Comparison of ENCODE assay signal across 14 cellular contexts in genomic region chr10:11148638-11149037, GRCh38.
DNase-seq lines count a peak whose midpoint lies in the region; ATAC-seq, FAIRE-seq and TF ChIP-seq lines count a peak whose summit lies in the region.
"Had no signal": no experiment of that assay in that cellular context is flagged by ENCODE, and none has a peak within 500 bp of the region (broad histone marks: within the 10 kb centered on the region; RNA-seq: fewer than 3 reads in every experiment).

No MANE protein-coding gene starts in this region.

- peak overlapping the region; percentile 97 to 100 (median 98) for H3K27ac Mint-ChIP-seq in CD4-positive, CD25-positive, alpha-beta regulatory T cell
- peak overlapping the region in 2 of 3 experiments; percentile 64 to 69; a peak in 2 of 7 replicates for H3K27ac Mint-ChIP-seq in H9
- peak overlapping the region; percentile 97 to 99 (median 99) for H3K27ac Mint-ChIP-seq in naive thymus-derived CD4-positive, alpha-beta T cell

- H2BK20ac ChIP-seq in H9 (ENCODE audit: low read depth, low read length, poor library complexity, severe bottlenecking) = no peak overlapping the region

- H3T11ph ChIP-seq in H9 (ENCODE audit: low read length) = no peak overlapping the region

- H4K91ac ChIP-seq in H9 (ENCODE audit: insufficient read length, low read depth, low read length) = no peak overlapping the region

- H3K4ac ChIP-seq in H9 (ENCODE audit: low read depth, low read length) = no peak overlapping the region

- H4K5ac ChIP-seq in H9 (ENCODE audit: insufficient read length, low read depth, low read length) = no peak overlapping the region

- no peaks in the 10 kb centered on the region for H3K23me2 ChIP-seq in H9 (ENCODE audit: insufficient read length, low read depth, low read length, poor library complexity, severe bottlenecking)

- no peak overlapping the region for H2BK120ac ChIP-seq in H9 (ENCODE audit: low read depth, low read length, poor library complexity, severe bottlenecking)

- no peak for ATAC-seq in CD4-positive, CD25-positive, alpha-beta regulatory T cell (ENCODE audit: low read depth in 2 of 2)
- ATAC-seq in body of pancreas = peak; percentile 28
- ATAC-seq in naive thymus-derived CD4-positive, alpha-beta T cell = no peak

- peak overlapping the region; percentile 78 for H3K4me3 ChIP-seq in CD4-positive, CD25-positive, alpha-beta regulatory T cell (ENCODE audit: low read depth, low read length)
- no peak overlapping the region for H3K4me3 ChIP-seq in body of pancreas
- H3K4me3 ChIP-seq in naive thymus-derived CD4-positive, alpha-beta T cell (ENCODE audit: low read length) = peak overlapping the region; percentile 49

- H3K27ac ChIP-seq in CD4-positive, CD25-positive, alpha-beta regulatory T cell (ENCODE audit: insufficient read depth, low read length, poor library complexity, severe bottlenecking) = peak overlapping the region; percentile 94
- H3K27ac ChIP-seq in H9 (ENCODE audit: insufficient read length, low read depth, low read length) (no peak overlapping the region), body of pancreas (no peak overlapping the region)
- peak overlapping the region; percentile 94 for H3K27ac ChIP-seq in naive thymus-derived CD4-positive, alpha-beta T cell (ENCODE audit: low read depth, low read length)
- H3K27ac ChIP-seq: brain microvascular endothelial cell, C4-2B had no signal

- H3K4me3 Mint-ChIP-seq in CD4-positive, CD25-positive, alpha-beta regulatory T cell = peak overlapping the region; percentile 83 to 94 (median 88)
- no peak overlapping the region for H3K4me3 Mint-ChIP-seq in H9
- peak overlapping the region; percentile 72 to 89 (median 86) for H3K4me3 Mint-ChIP-seq in naive thymus-derived CD4-positive, alpha-beta T cell

- no peak overlapping the region for H2AK5ac ChIP-seq in H9 (ENCODE audit: insufficient read length, low read length)

- no peak overlapping the region for H3K4me2 ChIP-seq in H9 (ENCODE audit: insufficient read depth, insufficient read length, low read length)

- no peak overlapping the region for H3K14ac ChIP-seq in H9 (ENCODE audit: insufficient read depth, low read length)

- H3K18ac ChIP-seq in H9 (ENCODE audit: insufficient read length, low read depth, low read length) = no peak overlapping the region

- no peak overlapping the region for H3K9ac ChIP-seq in H9 (ENCODE audit: extremely low read depth, insufficient read length, low read length)

- no peak for TF ChIP-seq CTCF in H9 (conservative IDR thresholded peaks at IDR 0.05)
- TF ChIP-seq CTCF in body of pancreas (IDR thresholded peaks at IDR 0.05) = no peak

- H3K9me3 Mint-ChIP-seq in CD4-positive, CD25-positive, alpha-beta regulatory T cell = no peaks in the 10 kb centered on the region
- H3K9me3 Mint-ChIP-seq in H9 = no peaks in the 10 kb centered on the region
- H3K9me3 Mint-ChIP-seq in naive thymus-derived CD4-positive, alpha-beta T cell = no peaks in the 10 kb centered on the region

- H4K8ac ChIP-seq in H9 (replicated peaks; ENCODE audit: insufficient read length, low read depth, low read length) = no peak overlapping the region

- no peak for FAIRE-seq in frontal cortex (lab: Jason Lieb, UNC)

- no peak overlapping the region for H2BK5ac ChIP-seq in H9 (ENCODE audit: insufficient read length, low read length)

- 0 out of 2 replicates have a peak, but pooled peaks cover 2% of the 10 kb centered on the region for H3K79me2 ChIP-seq in H9 (ENCODE audit: insufficient read depth, low read length)

- H3K36me3 Mint-ChIP-seq in CD4-positive, CD25-positive, alpha-beta regulatory T cell = no peaks in the 10 kb centered on the region
- H3K36me3 Mint-ChIP-seq in H9 (ENCODE audit: insufficient read depth in 1 of 3, low read depth in 3 of 3) = no peaks in the 10 kb centered on the region
- peaks cover 0 to 10% (median 0%) of the 10 kb centered on the region in 5 donors for H3K36me3 Mint-ChIP-seq in naive thymus-derived CD4-positive, alpha-beta T cell

- no peak overlapping the region for H3K56ac ChIP-seq in H9 (ENCODE audit: insufficient read length, low read depth, low read length)

- no peaks in the 10 kb centered on the region for H4K20me1 ChIP-seq in H9 (ENCODE audit: control insufficient read depth, insufficient read depth, insufficient read length)

- no peak overlapping the region for H2BK15ac ChIP-seq in H9 (ENCODE audit: low read depth, low read length)

- H2BK12ac ChIP-seq in H9 (ENCODE audit: insufficient read length, low read depth, low read length) = no peak overlapping the region

- no peaks in the 10 kb centered on the region for H3K36me3 ChIP-seq in CD4-positive, CD25-positive, alpha-beta regulatory T cell (ENCODE audit: control insufficient read depth, insufficient read depth, low read length)
- no peaks in the 10 kb centered on the region for H3K36me3 ChIP-seq in body of pancreas (replicated peaks in 1 of 2; ENCODE audit: insufficient read depth in 1 of 2, low read depth in 2 of 2)
- H3K36me3 ChIP-seq in naive thymus-derived CD4-positive, alpha-beta T cell (ENCODE audit: control insufficient read depth in 2 of 3, insufficient read depth in 3 of 3, low read length in 3 of 3) = no peaks in the 10 kb centered on the region
- H3K36me3 ChIP-seq: brain microvascular endothelial cell had no signal

- no peaks in the 10 kb centered on the region for H3K9me3 ChIP-seq in CD4-positive, CD25-positive, alpha-beta regulatory T cell (ENCODE audit: control insufficient read depth in 2 of 2, low read length in 2 of 2)
- H3K9me3 ChIP-seq in H9 (ENCODE audit: control insufficient read depth, low read depth, low read length) (no peaks in the 10 kb centered on the region), body of pancreas (no peaks in the 10 kb centered on the region)
- H3K9me3 ChIP-seq in naive thymus-derived CD4-positive, alpha-beta T cell (ENCODE audit: control insufficient read depth in 2 of 3, low read length in 3 of 3) = no peaks in the 10 kb centered on the region

- no peaks in the 10 kb centered on the region for H3K79me1 ChIP-seq in H9 (ENCODE audit: insufficient read depth, low read depth, low read length, poor library complexity, severe bottlenecking)

- H2AFZ ChIP-seq in H9 (ENCODE audit: low read length) = no peak overlapping the region

- POLR2A ChIA-PET in naive thymus-derived CD4-positive, alpha-beta T cell (lab: Charles Lee) = interaction anchor here (0.8 to 24.8 kb wide), 8 partner anchors 11 to 35 kb away, joined by 9 to 919 read pairs (median 15); no protein-coding TSS in a partner anchor

- peaks cover 42 to 100% (median 75%) of the 10 kb centered on the region in 4 donors for H3K4me1 Mint-ChIP-seq in CD4-positive, CD25-positive, alpha-beta regulatory T cell
- H3K4me1 Mint-ChIP-seq in H9 = peaks cover 74 to 76% of the 10 kb centered on the region in 2 experiments
- peaks cover 78 to 100% (median 95%) of the 10 kb centered on the region in 7 donors for H3K4me1 Mint-ChIP-seq in naive thymus-derived CD4-positive, alpha-beta T cell

- peaks cover 89% of the 10 kb centered on the region for H3K4me1 ChIP-seq in CD4-positive, CD25-positive, alpha-beta regulatory T cell (ENCODE audit: control insufficient read depth, insufficient read depth, low read length, poor library complexity, severe bottlenecking)
- H3K4me1 ChIP-seq in H9 (ENCODE audit: insufficient read depth, low read length) (peaks cover 12% of the 10 kb centered on the region; the same call in 1 of the 2 replicates), body of pancreas (no peaks in the 10 kb centered on the region)
- H3K4me1 ChIP-seq in naive thymus-derived CD4-positive, alpha-beta T cell (ENCODE audit: control insufficient read depth in 2 of 2, insufficient read depth in 2 of 2, low read length in 2 of 2) = peaks cover 94 to 98% of the 10 kb centered on the region in 2 donors

- no peaks in the 10 kb centered on the region for H3K27me3 Mint-ChIP-seq in CD4-positive, CD25-positive, alpha-beta regulatory T cell
- H3K27me3 Mint-ChIP-seq in H9 (ENCODE audit: low read depth) = no peaks in the 10 kb centered on the region
- H3K27me3 Mint-ChIP-seq in naive thymus-derived CD4-positive, alpha-beta T cell = no peaks in the 10 kb centered on the region

- H3K27me3 ChIP-seq in CD4-positive, CD25-positive, alpha-beta regulatory T cell (ENCODE audit: control insufficient read depth, insufficient read depth, low read length) = no peaks in the 10 kb centered on the region
- H3K27me3 ChIP-seq in H9 (ENCODE audit: insufficient read depth, low read length) (no peaks in the 10 kb centered on the region), body of pancreas (peaks cover 0 to 3% of the 10 kb centered on the region in 2 donors)
- H3K27me3 ChIP-seq in naive thymus-derived CD4-positive, alpha-beta T cell (ENCODE audit: control insufficient read depth in 2 of 2, insufficient read depth in 2 of 2, low read length in 2 of 2) = no peaks in the 10 kb centered on the region
- H3K27me3 ChIP-seq: brain microvascular endothelial cell had no signal

- CTCF ChIA-PET in naive thymus-derived CD4-positive, alpha-beta T cell (lab: Charles Lee) = interaction anchor here (0.9 to 3.5 kb wide), 6 partner anchors 11 to 38 kb away, joined by 3 to 57 read pairs (median 4); no protein-coding TSS in a partner anchor

- intact Hi-C loops in body of pancreas (cut with DNase I) = no loop called here
- intact Hi-C loops in naive thymus-derived CD4-positive, alpha-beta T cell (cut with micrococcal nuclease) = loop anchor here in 1 of 2 donors (10.0 kb wide), 1 partner anchor 256 kb away; no protein-coding TSS in a partner anchor

- H3K23ac ChIP-seq in H9 (ENCODE audit: insufficient read length, low read depth, low read length) = no peak overlapping the region

- no peak for DNase-seq in CD4-positive, CD25-positive, alpha-beta regulatory T cell
- DNase-seq in H9 = no peak
- no peak for DNase-seq in body of pancreas
- DNase-seq in naive thymus-derived CD4-positive, alpha-beta T cell = no peak
- DNase-seq in frontal cortex (ENCODE audit: low spot score in 2 of 2) = no peak
- DNase-seq in stimulated activated CD4-positive, alpha-beta T cell treated with anti-CD3 and anti-CD28 coated beads, Interleukin-15, amount 100 ng/mL, for 24 hours = no peak
- no peak for DNase-seq in NCI-H2171 (lab: John Stamatoyannopoulos, UW)
- no peak for DNase-seq in ureter (ENCODE audit: low spot score)
- DNase-seq: brain microvascular endothelial cell; effector CD8-positive, alpha-beta T cell; foreskin melanocyte; midbrain; stimulated activated CD8-positive, alpha-beta memory T cell treated with anti-CD3 and anti-CD28 coated beads, Interleukin-4, amount 100 ng/mL, for 48 hours had no signal

- WGBS in H9 (ENCODE audit: extremely low coverage, insufficient read length, low lambda C conversion rate) = no CpG with 5 or more reads among the region's 2 CpGs
- WGBS in body of pancreas, 2 donors = 31 to 44% methylated on average over 2 of the region's 2 CpGs

- no peak for TF ChIP-seq POLR2A in body of pancreas (IDR thresholded peaks at IDR 0.05)

Comparison
In these comparisons a context has a peak if more than half of its experiments do, and no peak if none do; other contexts are left out.
1. H3K27ac ChIP-seq: peak in CD4-positive, CD25-positive, alpha-beta regulatory T cell (single experiment) and naive thymus-derived CD4-positive, alpha-beta T cell (single experiment); none in H9 (single experiment) and body of pancreas (0 of 4).
2. H3K4me3 ChIP-seq: peak in CD4-positive, CD25-positive, alpha-beta regulatory T cell (single experiment) and naive thymus-derived CD4-positive, alpha-beta T cell (single experiment); none in body of pancreas (0 of 2).
3. H3K4me3 Mint-ChIP-seq: peak in CD4-positive, CD25-positive, alpha-beta regulatory T cell (4 of 4) and naive thymus-derived CD4-positive, alpha-beta T cell (10 of 10); none in H9 (0 of 2).
4. Peak in every context shown above with its lines, with median percentiles within 50 percentile points of each other: H3K27ac Mint-ChIP-seq.